Comparison of ENCODE assay signal across 19 cellular contexts in the genomic region with DNA sequence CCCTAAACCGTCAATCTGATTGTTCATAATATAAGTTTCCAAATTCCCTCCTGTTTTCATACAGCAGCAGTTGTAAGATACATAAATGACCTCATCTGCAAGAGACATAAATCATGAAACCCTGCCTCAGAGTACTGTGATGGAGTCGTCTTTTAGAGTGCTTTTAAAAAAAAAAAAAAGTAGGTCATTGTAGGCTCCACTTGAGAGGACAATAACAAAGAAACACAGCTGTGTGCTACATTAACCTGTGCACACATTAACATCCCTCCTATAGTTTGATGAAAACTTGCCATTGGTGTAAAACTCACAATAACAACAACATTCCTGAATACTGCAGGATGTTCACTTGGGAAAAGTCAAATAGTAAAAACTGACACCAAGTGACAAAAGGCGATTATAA. TPM values are rescaled to one million over a fixed set of nuclear protein-coding genes. Genes with fewer than 3 reads are reported as not detected.
DNase-seq lines count a peak whose midpoint lies in the region; ATAC-seq and TF ChIP-seq lines count a peak whose summit lies in the region.
"Had no signal": no experiment of that assay in that cellular context is flagged by ENCODE, and none has a peak within 500 bp of the region (broad histone marks: within the 10 kb centered on the region; RNA-seq: fewer than 3 reads in every experiment).

No MANE protein-coding gene starts in this region.

- CTCF ChIA-PET in CD4-positive, alpha-beta T cell (lab: Charles Lee) = interaction anchor here (0.7 to 2.6 kb wide), 6 partner anchors 11 to 39 kb away, joined by 3 to 14 read pairs (median 4); no protein-coding TSS in a partner anchor

- no peaks in the 10 kb centered on the region for H3K27me3 Mint-ChIP-seq in CD4-positive, alpha-beta T cell
- H3K27me3 Mint-ChIP-seq in effector memory CD8-positive, alpha-beta T cell = no peaks in the 10 kb centered on the region

- DNase-seq in NCI-H2107 treated with DMSO at 0.1 percent for 48 hours (lab: John Stamatoyannopoulos, UW; ENCODE audit: unreplicated experiment) (peak; percentile 60), NCI-H2107 (lab: John Stamatoyannopoulos, UW) (no peak), NCI-H2029 treated with DMSO at 0.1 percent for 48 hours (lab: John Stamatoyannopoulos, UW) (peak; percentile 10), iPS-NIHi11 (ENCODE audit: low spot score) (no peak), hepatocyte (ENCODE audit: low spot score) (no peak)
- DNase-seq in CD4-positive, alpha-beta T cell = no peak
- DNase-seq in effector memory CD8-positive, alpha-beta T cell = no peak
- DNase-seq: H7; hippocampal formation; Karpas-422; kidney; NCI-H1694; NK-92 treated with Interleukin-12 subunit alpha and Interleukin-12 subunit beta, amount 100 ng/mL, for 24 hours; nucleus accumbens; stimulated activated CD4-positive, alpha-beta T cell treated with anti-CD3 and anti-CD28 coated beads, Interleukin-15, amount 100 ng/mL, for 24 hours; stomach had no signal

- no peaks in the 10 kb centered on the region for H4K20me1 ChIP-seq in hepatocyte (ENCODE audit: insufficient read depth, poor library complexity, severe bottlenecking)

- H3K27ac ChIP-seq in CD4-positive, alpha-beta T cell (ENCODE audit: low read depth, low read length) = no peak overlapping the region
- H3K27ac ChIP-seq in hepatocyte = no peak overlapping the region
- H3K27ac ChIP-seq: stomach, vagina had no signal

- H3K79me2 ChIP-seq in hepatocyte = peaks cover 6% of the 10 kb centered on the region

- TF ChIP-seq CTCF in CD4-positive, alpha-beta T cell (IDR thresholded peaks at IDR 0.05) = no peak
- no peak for TF ChIP-seq CTCF in hepatocyte (IDR thresholded peaks at IDR 0.05; ENCODE audit: poor library complexity)

- H3K9me3 ChIP-seq in CD4-positive, alpha-beta T cell (ENCODE audit: control insufficient read depth, low read length) = no peaks in the 10 kb centered on the region
- H3K9me3 ChIP-seq in hepatocyte (ENCODE audit: low read depth) = no peaks in the 10 kb centered on the region
- H3K9me3 ChIP-seq: stomach, vagina had no signal

- POLR2A ChIA-PET in CD4-positive, alpha-beta T cell (lab: Charles Lee) = interaction anchor here (0.7 to 1.8 kb wide), 7 partner anchors 8 to 39 kb away, joined by 3 to 5 read pairs (median 4); no protein-coding TSS in a partner anchor

- intact Hi-C loops in CD4-positive, alpha-beta T cell (cut with DNase I, micrococcal nuclease) = no loop called here

- H3K4me3 ChIP-seq in hepatocyte = no peak overlapping the region
- H3K4me3 ChIP-seq: stomach, vagina had no signal

- no peaks in the 10 kb centered on the region for H3K9me2 ChIP-seq in hepatocyte (replicated peaks; ENCODE audit: insufficient read depth)

- H3K9me3 Mint-ChIP-seq in CD4-positive, alpha-beta T cell = no peaks in the 10 kb centered on the region
- H3K9me3 Mint-ChIP-seq in effector memory CD8-positive, alpha-beta T cell = no peaks in the 10 kb centered on the region
- H3K9me3 Mint-ChIP-seq: CD14-positive monocyte had no signal

- H3K4me1 ChIP-seq in hepatocyte (ENCODE audit: insufficient read depth) = no peaks in the 10 kb centered on the region
- H3K4me1 ChIP-seq: vagina had no signal

- H3K36me3 ChIP-seq in hepatocyte (replicated peaks; ENCODE audit: insufficient read depth, low read depth) = peaks cover 6% of the 10 kb centered on the region

- peaks cover 77% of the 10 kb centered on the region for H3K4me1 Mint-ChIP-seq in CD4-positive, alpha-beta T cell (ENCODE audit: low read depth)
- peaks cover 28 to 47% of the 10 kb centered on the region in 2 donors for H3K4me1 Mint-ChIP-seq in effector memory CD8-positive, alpha-beta T cell (ENCODE audit: low read depth in 2 of 2)

- H2AFZ ChIP-seq in hepatocyte = no peak overlapping the region

- ATAC-seq in CD4-positive, alpha-beta T cell (ENCODE audit: poor library complexity) = peak; percentile 58
- peak; percentile 44 for ATAC-seq in effector memory CD8-positive, alpha-beta T cell (replicated peaks)
- no peak for ATAC-seq in HG02973 (IDR thresholded peaks at IDR 0.05; ENCODE audit: unreplicated experiment)

- WGBS in hepatocyte (ENCODE audit: low lambda C conversion rate, missing lambda C conversion rate) = 84% methylated on average over 3 of the region's 3 CpGs

- H3K27ac Mint-ChIP-seq in CD4-positive, alpha-beta T cell = peak overlapping the region; percentile 87
- H3K27ac Mint-ChIP-seq in effector memory CD8-positive, alpha-beta T cell = peak overlapping the region in 1 of 2 donors; percentile 59

- peaks cover 92% of the 10 kb centered on the region for H3K36me3 Mint-ChIP-seq in CD4-positive, alpha-beta T cell (ENCODE audit: low read depth)
- peaks cover 81% of the 10 kb centered on the region for H3K36me3 Mint-ChIP-seq in effector memory CD8-positive, alpha-beta T cell (ENCODE audit: insufficient read depth)

- no peak overlapping the region for H3K4me3 Mint-ChIP-seq in CD4-positive, alpha-beta T cell
- H3K4me3 Mint-ChIP-seq in effector memory CD8-positive, alpha-beta T cell = no peak overlapping the region
- H3K4me3 Mint-ChIP-seq: CD14-positive monocyte had no signal

- H3K4me2 ChIP-seq in hepatocyte = no peak overlapping the region

- H3K27me3 ChIP-seq in CD4-positive, alpha-beta T cell (ENCODE audit: control insufficient read depth, insufficient read depth, low read length) = no peaks in the 10 kb centered on the region
- no peaks in the 10 kb centered on the region for H3K27me3 ChIP-seq in hepatocyte
- H3K27me3 ChIP-seq: stomach, vagina had no signal

RNA-seq across cellular contexts. Expression of a gene that starts 56.5 kb away (rescaled TPM):
- total RNA-seq in CD4-positive, alpha-beta T cell = 100 to 1,000 TPM; 378 to 390 TPM
- 49.7 and 111 TPM in 2 replicates for total RNA-seq in hepatocyte
- 39.8 and 48.8 TPM in 2 replicates for polyA plus RNA-seq in hepatocyte

Comparison
In these comparisons a context has a peak if more than half of its experiments do, and no peak if none do; other contexts are left out.
1. DNase-seq: peak in NCI-H2107 treated with DMSO at 0.1 percent for 48 hours (single experiment) and NCI-H2029 treated with DMSO at 0.1 percent for 48 hours (single experiment); none in NCI-H2107 (single experiment), CD4-positive, alpha-beta T cell (0 of 10), effector memory CD8-positive, alpha-beta T cell (0 of 3), iPS-NIHi11 (single experiment) and hepatocyte (single experiment).